ENCODE assay signal across 10 cellular contexts in genomic region chr1:21935393-21935804, GRCh38. TPM values are rescaled to one million over a fixed set of nuclear protein-coding genes. Genes with fewer than 3 reads are reported as not detected.
DNase-seq lines count a peak whose midpoint lies in the region; ATAC-seq and TF ChIP-seq lines count a peak whose summit lies in the region.
"Had no signal": no experiment of that assay in that cellular context is flagged by ENCODE, and none has a peak within 500 bp of the region (broad histone marks: within the 10 kb centered on the region; RNA-seq: fewer than 3 reads in every experiment).

No MANE protein-coding gene starts in this region.

- peak overlapping the region; percentile 99 for H3K14ac ChIP-seq in IMR-90 (replicated peaks; ENCODE audit: low read depth, low read length)

- H3K4me3 ChIP-seq in AG04449 (ENCODE audit: low read depth, low read length) (peak overlapping the region; percentile 81), IMR-90 (ENCODE audit: insufficient read depth, low read depth, low read length) (peak overlapping the region; percentile 65; the same call in 1 of the 2 replicates)

- H3K79me1 ChIP-seq in IMR-90 (ENCODE audit: low read depth in 1 of 2, low read length in 2 of 2): peaks cover 26 to 58% of the 10 kb centered on the region in 2 experiments

- peak overlapping the region; percentile 96; the same call in 1 of the 2 replicates for H3K23ac ChIP-seq in IMR-90 (ENCODE audit: low read depth, low read length)

- peak overlapping the region; percentile 84 for H2BK5ac ChIP-seq in IMR-90 (ENCODE audit: low read depth, low read length, poor library complexity, severe bottlenecking)

- TF ChIP-seq CTCF in AG04449 (IDR thresholded peaks at IDR 0.05; ENCODE audit: insufficient read depth, low read length, missing control alignments) (no peak), IMR-90 (conservative IDR thresholded peaks at IDR 0.05; ENCODE audit: low read depth, low read length) (no peak)

- BruUV-seq in IMR-90 (replicated peaks; lab: Mats Ljungman, UMichigan): no TSS peak

- in situ Hi-C loops in IMR-90 (cut with MboI; ENCODE audit: low sequenced_read_pairs): no loop called here

- DNase-seq in AG04449 (ENCODE audit: low read depth, low spot score): no peak
- DNase-seq in IMR-90: peak; percentile 47
- peak; percentile 50 for DNase-seq in dedifferentiated amniotic fluid mesenchymal stem cell (ENCODE audit: extremely low spot score)
- no peak for DNase-seq in naive B cell
- DNase-seq in NCI-H1092 treated with DMSO at 0.1 percent for 48 hours (lab: John Stamatoyannopoulos, UW): no peak
- DNase-seq in NCI-H2196 (lab: John Stamatoyannopoulos, UW; ENCODE audit: unreplicated experiment): no peak
- DNase-seq in HCEC 1CT: no peak
- DNase-seq: NCI-H446 had no signal

- peak overlapping the region; percentile 84 for H3K27ac ChIP-seq in IMR-90 (ENCODE audit: insufficient read depth, low read length)

- H3K9me1 ChIP-seq in IMR-90 (ENCODE audit: insufficient read depth, low read length): peaks cover 42% of the 10 kb centered on the region

- no peaks in the 10 kb centered on the region for H3K9me3 Mint-ChIP-seq in naive B cell

- CTCF ChIA-PET in AG04449 (lab: Yijun Ruan, JAX): interaction anchor here (1.1 to 1.7 kb wide), 4 partner anchors 14 to 25 kb away, joined by 3 to 6 read pairs (median 4); no protein-coding TSS in a partner anchor
- CTCF ChIA-PET in IMR-90 (lab: Yijun Ruan, JAX): no interaction called here

- WGBS in IMR-90 (ENCODE audit: extremely low coverage in 2 of 2, insufficient read length in 1 of 2), 2 experiments: 31% methylated on average over 4 of the region's 10 CpGs; no CpG with 5 or more reads in 1 of the 2 experiments

- H3K27me3 Mint-ChIP-seq in naive B cell: peaks cover 20 to 35% (median 35%) of the 10 kb centered on the region in 3 donors

- peak overlapping the region; percentile 0 for H2AFZ ChIP-seq in IMR-90 (replicated peaks; ENCODE audit: low read length, poor library complexity)

- H3K36me3 Mint-ChIP-seq in naive B cell: peaks cover 0 to 8% of the 10 kb centered on the region in 2 donors

- no peaks in the 10 kb centered on the region for H3K9me3 ChIP-seq in IMR-90 (ENCODE audit: control insufficient read depth, insufficient read depth, low read length)

- peak overlapping the region; percentile 84; the same call in 2 of the 3 replicates for H2BK15ac ChIP-seq in IMR-90 (ENCODE audit: low read depth, low read length)

- peak overlapping the region; percentile 70 for H4K5ac ChIP-seq in IMR-90 (ENCODE audit: low read depth, low read length)

- peak overlapping the region; percentile 93 for H3K9ac ChIP-seq in IMR-90 (ENCODE audit: low read depth, low read length)

- peak overlapping the region; percentile 32 for H3K18ac ChIP-seq in IMR-90 (ENCODE audit: low read depth, low read length)

- dilution Hi-C loops in IMR-90 (cut with HindIII; ENCODE audit: low sequenced_read_pairs, unreplicated experiment): no loop called here

- H2AK9ac ChIP-seq in IMR-90 (replicated peaks; ENCODE audit: low read depth, low read length, poor library complexity): peak overlapping the region; percentile 99

- peak overlapping the region; percentile 30 for H2BK20ac ChIP-seq in IMR-90 (ENCODE audit: low read depth, low read length)

- POLR2A ChIA-PET in AG04449 (lab: Yijun Ruan, JAX) (interaction anchor here (1.0 kb wide), 1 partner anchor 113 kb away, joined by 3 read pairs; no protein-coding TSS in a partner anchor), IMR-90 (lab: Charles Lee; ENCODE audit: unreplicated experiment) (interaction anchor here (1.0 kb wide), 1 partner anchor 15 kb away, joined by 5 read pairs; no protein-coding TSS in a partner anchor)

- ATAC-seq in IMR-90 (ENCODE audit: low read depth): no peak
- ATAC-seq in naive B cell (ENCODE audit: low read depth in 2 of 2): no peak
- ATAC-seq in HG02610 (IDR thresholded peaks at IDR 0.05; ENCODE audit: unreplicated experiment): no peak

- H2BK120ac ChIP-seq in IMR-90 (ENCODE audit: low read depth, low read length): peak overlapping the region; percentile 78

- peak overlapping the region; percentile 63 for H4K91ac ChIP-seq in IMR-90 (ENCODE audit: insufficient read depth, low read depth, low read length)

- peak overlapping the region in 7 of 8 donors; percentile 33 to 86 (median 67) for H3K4me3 Mint-ChIP-seq in naive B cell

- 0 out of 2 replicates have a peak, but pooled peaks cover 3% of the 10 kb centered on the region for H4K20me1 ChIP-seq in IMR-90 (ENCODE audit: insufficient read depth, low read length)

- no peak for TF ChIP-seq RAD21 in IMR-90 (IDR thresholded peaks at IDR 0.05; ENCODE audit: low read length)

- H3K36me3 ChIP-seq in IMR-90 (ENCODE audit: control insufficient read depth, insufficient read depth, low read length): no peaks in the 10 kb centered on the region

- peak overlapping the region; percentile 53; the same call in 1 of the 2 replicates for H3K56ac ChIP-seq in IMR-90 (ENCODE audit: extremely low read depth, insufficient read depth, low read length)

- H3K4me1 ChIP-seq in IMR-90 (ENCODE audit: control insufficient read depth, insufficient read depth, low read length): peaks cover 50% of the 10 kb centered on the region

- 0 out of 2 replicates have a peak, but pooled peaks have one; percentile 22 for TF ChIP-seq POLR2A in IMR-90 (IDR thresholded peaks at IDR 0.05; ENCODE audit: low read depth, low read length)

- peak overlapping the region; percentile 92 for H2AK5ac ChIP-seq in IMR-90 (ENCODE audit: low read depth, low read length)

- peak overlapping the region; percentile 96 for H3K4me2 ChIP-seq in IMR-90 (ENCODE audit: low read depth, low read length)

- peak overlapping the region; percentile 95 for H3K4ac ChIP-seq in IMR-90 (ENCODE audit: low read depth, low read length)

- H3K27ac Mint-ChIP-seq in naive B cell: no peak overlapping the region

- intact Hi-C loops in IMR-90 (cut with micrococcal nuclease): loop anchor here (5.0 to 10.0 kb wide), 2 partner anchors 68 to 151 kb away; partner anchors contain the start of gene USP48

- H3K4me1 Mint-ChIP-seq in naive B cell: peaks cover 12 to 21% (median 18%) of the 10 kb centered on the region in 3 donors

- H3K27me3 ChIP-seq in IMR-90 (ENCODE audit: control insufficient read depth, insufficient read depth, low read length): no peaks in the 10 kb centered on the region

- peak overlapping the region; percentile 75 to 84 for H4K8ac ChIP-seq in IMR-90 (ENCODE audit: low read depth in 2 of 2, low read length in 2 of 2)

TF ChIP-seq in IMR-90, 13 proteins besides CTCF, POLR2A, EP300 and RAD21:
- TF ChIP-seq FOS (IDR thresholded peaks at IDR 0.05; ENCODE audit: low read depth, low read length) (no peak), MXI1 (IDR thresholded peaks at IDR 0.05; ENCODE audit: borderline replicate concordance, low read depth, low read length) (0 out of 2 replicates have a peak, but pooled peaks have one; percentile 18)

RNA-seq across cellular contexts. Expression of gene HSPG2, which starts 1.7 kb away (rescaled TPM):
- total RNA-seq in IMR-90 (2012; rRNA removed): 15.8 and 23.3 TPM in 2 replicates
- polyA plus RNA-seq in IMR-90 (2012; rRNA removed) (94.0 and 104 TPM in 2 replicates), naive B cell (ENCODE audit: low read depth in 6 of 6) (under 1 TPM in 1 of 6 donors, not detected in 5; 0.07 TPM)
- 74.1 and 160 TPM in 2 replicates for polyA plus RNA-seq in IMR-90 (2012; cell fraction: cytosol; rRNA removed)
- 187 and 684 TPM in 2 replicates for polyA plus RNA-seq in IMR-90 (2012; cell fraction: nucleus; rRNA removed; ENCODE audit: low replicate concordance)

RNA-seq across cellular contexts. Expression of gene CELA3B, which starts 41.4 kb away (rescaled TPM):
- total RNA-seq in IMR-90 (2012; rRNA removed): not detected in 2 replicates
- polyA plus RNA-seq in IMR-90 (2012; rRNA removed) (not detected in 2 replicates), naive B cell (ENCODE audit: low read depth in 6 of 6) (not detected)
- not detected in 2 replicates for polyA plus RNA-seq in IMR-90 (2012; cell fraction: cytosol; rRNA removed)
- polyA plus RNA-seq in IMR-90 (2012; cell fraction: nucleus; rRNA removed; ENCODE audit: low replicate concordance): not detected in 2 replicates
- total RNA-seq: H4 had no signal

Comparison
In these comparisons a context has a peak if more than half of its experiments do, and no peak if none do; other contexts are left out.
1. DNase-seq: peak in IMR-90 (single experiment) and dedifferentiated amniotic fluid mesenchymal stem cell (single experiment); none in AG04449 (single experiment), naive B cell (single experiment), NCI-H1092 treated with DMSO at 0.1 percent for 48 hours (single experiment), NCI-H2196 (single experiment) and HCEC 1CT (single experiment).
2. RNA of gene HSPG2, which starts 1.7 kb away (polyA plus RNA-seq): 74.1 to 684 TPM in IMR-90; 0.07 TPM in naive B cell; every median in the first group is over 10 times any median in the second.